ENCODE assay signal across 14 cellular contexts in genomic region chr14:59175404-59175803, GRCh38. TPM values are rescaled to one million over a fixed set of nuclear protein-coding genes. Genes with fewer than 3 reads are reported as not detected.
A peak's percentile ranks its signal among the peaks of the same experiment; 100 is the strongest.
DNase-seq lines count a peak whose midpoint lies in the region; ATAC-seq and TF ChIP-seq lines count a peak whose summit lies in the region.
"Had no signal": no experiment of that assay in that cellular context is flagged by ENCODE, and none has a peak within 500 bp of the region (broad histone marks: within the 10 kb centered on the region; RNA-seq: fewer than 3 reads in every experiment).

No MANE protein-coding gene starts in this region.

- peak overlapping the region in 1 of 2 donors; percentile 43 for H3K4me3 Mint-ChIP-seq in stimulated activated naive B cell treated with anti-CD40 and anti-IgM and Interleukin-4, amounts not matched to agents 10 μg/mL and 1 μg/mL and 100 μg/mL, for 72 hours
- H3K4me3 Mint-ChIP-seq: activated naive CD4-positive, alpha-beta T cell treated with anti-CD3 and anti-CD28 coated beads for 36 hours had no signal

- 91% methylated on average over 3 of the region's 3 CpGs for WGBS in hepatocyte (ENCODE audit: low lambda C conversion rate, missing lambda C conversion rate)

- ATAC-seq in GM19035 (IDR thresholded peaks at IDR 0.05; ENCODE audit: unreplicated experiment) (peak; percentile 95), GM21786 (IDR thresholded peaks at IDR 0.05; ENCODE audit: unreplicated experiment) (peak; percentile 96), HG03280 (IDR thresholded peaks at IDR 0.05; ENCODE audit: unreplicated experiment) (peak; percentile 96)
- ATAC-seq in stimulated activated naive B cell treated with anti-CD40 and anti-IgM and Interleukin-4, amounts not matched to agents 10 μg/mL and 1 μg/mL and 100 μg/mL, for 72 hours (replicated peaks), result peak; percentile 100
- ATAC-seq: gastrocnemius medialis, sciatic nerve had no signal

- no peaks in the 10 kb centered on the region for H3K27me3 ChIP-seq in hepatocyte
- H3K27me3 ChIP-seq: gastrocnemius medialis had no signal

- no peaks in the 10 kb centered on the region for H4K20me1 ChIP-seq in hepatocyte (ENCODE audit: insufficient read depth, poor library complexity, severe bottlenecking)

- peaks cover 3 to 4% of the 10 kb centered on the region in 2 donors for H3K27me3 Mint-ChIP-seq in stimulated activated naive B cell treated with anti-CD40 and anti-IgM and Interleukin-4, amounts not matched to agents 10 μg/mL and 1 μg/mL and 100 μg/mL, for 72 hours

- no peak overlapping the region for H3K27ac ChIP-seq in hepatocyte
- H3K27ac ChIP-seq: gastrocnemius medialis, HL-60 had no signal

- no peaks in the 10 kb centered on the region for H3K9me2 ChIP-seq in hepatocyte (replicated peaks; ENCODE audit: insufficient read depth)

- no peak for TF ChIP-seq CTCF in hepatocyte (IDR thresholded peaks at IDR 0.05; ENCODE audit: poor library complexity)

- H2AFZ ChIP-seq in hepatocyte, result no peak overlapping the region

- H3K27ac Mint-ChIP-seq in stimulated activated naive B cell treated with anti-CD40 and anti-IgM and Interleukin-4, amounts not matched to agents 10 μg/mL and 1 μg/mL and 100 μg/mL, for 72 hours, result peak overlapping the region; percentile 67
- H3K27ac Mint-ChIP-seq: activated naive CD4-positive, alpha-beta T cell treated with anti-CD3 and anti-CD28 coated beads for 36 hours had no signal

- DNase-seq in stimulated activated naive B cell treated with anti-CD40 and anti-IgM and Interleukin-4, amounts not matched to agents 10 μg/mL and 1 μg/mL and 100 μg/mL, for 72 hours, result peak; percentile 58
- DNase-seq in hepatocyte (ENCODE audit: low spot score) (no peak), NCI-H1694 (lab: John Stamatoyannopoulos, UW) (no peak), NCI-H1048 (lab: John Stamatoyannopoulos, UW) (no peak)
- DNase-seq: activated CD4-positive, CD25-positive, alpha-beta regulatory T cell; activated naive CD4-positive, alpha-beta T cell treated with anti-CD3 and anti-CD28 coated beads for 36 hours; cortex of kidney; gastrocnemius medialis; NCI-H1436 had no signal

- H3K36me3 Mint-ChIP-seq in stimulated activated naive B cell treated with anti-CD40 and anti-IgM and Interleukin-4, amounts not matched to agents 10 μg/mL and 1 μg/mL and 100 μg/mL, for 72 hours, result no peaks in the 10 kb centered on the region

- no peak overlapping the region for H3K4me2 ChIP-seq in hepatocyte

- no peak overlapping the region for H3K4me3 ChIP-seq in hepatocyte
- H3K4me3 ChIP-seq: gastrocnemius medialis had no signal

- no peaks in the 10 kb centered on the region for H3K79me2 ChIP-seq in hepatocyte

- H3K9me3 ChIP-seq in hepatocyte (ENCODE audit: low read depth), result no peaks in the 10 kb centered on the region
- H3K9me3 ChIP-seq: gastrocnemius medialis had no signal

- no peaks in the 10 kb centered on the region for H3K4me1 ChIP-seq in hepatocyte (ENCODE audit: insufficient read depth)
- H3K4me1 ChIP-seq: gastrocnemius medialis had no signal

- H3K4me1 Mint-ChIP-seq in stimulated activated naive B cell treated with anti-CD40 and anti-IgM and Interleukin-4, amounts not matched to agents 10 μg/mL and 1 μg/mL and 100 μg/mL, for 72 hours, result peaks cover 7 to 8% of the 10 kb centered on the region in 2 donors

- H3K36me3 ChIP-seq in hepatocyte (replicated peaks; ENCODE audit: insufficient read depth, low read depth), result no peaks in the 10 kb centered on the region
- H3K36me3 ChIP-seq: gastrocnemius medialis had no signal

- H3K9me3 Mint-ChIP-seq in stimulated activated naive B cell treated with anti-CD40 and anti-IgM and Interleukin-4, amounts not matched to agents 10 μg/mL and 1 μg/mL and 100 μg/mL, for 72 hours, result no peaks in the 10 kb centered on the region
- H3K9me3 Mint-ChIP-seq: activated naive CD4-positive, alpha-beta T cell treated with anti-CD3 and anti-CD28 coated beads for 36 hours had no signal

RNA-seq across cellular contexts. Expression of gene DAAM1, which starts 13.1 kb away (rescaled TPM):
- total RNA-seq in hepatocyte, result 23.1 and 23.7 TPM in 2 replicates
- 19.0 and 21.6 TPM in 2 replicates for polyA plus RNA-seq in hepatocyte
